ENCODE assay signal across 11 cellular contexts in the genomic region with DNA sequence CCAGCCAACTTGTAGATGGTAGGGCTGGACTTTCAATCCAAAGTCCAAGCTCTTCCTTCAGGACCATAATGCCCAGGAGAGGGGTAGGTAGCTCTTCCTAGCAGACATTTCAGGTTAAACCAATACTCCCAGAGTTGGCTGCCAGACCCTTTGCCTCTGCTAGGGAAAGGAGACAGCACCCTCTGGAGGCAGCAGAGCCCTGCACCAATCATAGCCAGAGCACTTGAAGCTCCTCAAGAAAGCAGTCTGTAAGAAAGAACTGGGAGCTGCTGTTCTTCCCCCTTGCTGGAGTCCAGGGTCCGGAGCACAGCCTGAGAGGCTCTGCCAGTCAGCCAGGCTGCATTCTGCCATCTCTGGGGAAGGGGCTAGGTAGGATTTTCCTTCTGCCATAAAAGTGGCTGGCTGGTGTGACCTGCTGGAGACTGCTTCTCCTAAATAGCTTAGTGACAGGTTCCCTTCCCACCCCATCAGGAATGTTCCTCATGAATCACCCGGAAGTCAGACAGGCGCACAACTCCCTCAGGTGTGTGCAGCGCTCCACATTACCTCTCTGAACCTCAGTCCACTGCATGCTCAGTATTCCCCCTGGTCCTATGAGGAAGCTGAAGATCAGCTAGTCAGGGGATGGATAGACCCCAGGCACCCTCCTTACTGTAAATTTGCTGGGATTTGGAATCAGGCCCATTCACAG. TPM values are rescaled to one million over a fixed set of nuclear protein-coding genes. Genes with fewer than 3 reads are reported as not detected.
A peak's percentile ranks its signal among the peaks of the same experiment; 100 is the strongest.
DNase-seq lines count a peak whose midpoint lies in the region; ATAC-seq and TF ChIP-seq lines count a peak whose summit lies in the region.
"Not testable (repeated sequence)": the region's sequence is repeated elsewhere in the genome, so short reads cannot be mapped to it uniquely, and the experiment has no call there.
"Had no signal": no experiment of that assay in that cellular context is flagged by ENCODE, and none has a peak within 500 bp of the region (broad histone marks: within the 10 kb centered on the region; RNA-seq: fewer than 3 reads in every experiment).

No MANE protein-coding gene starts in this region.

- H3K36me3 Mint-ChIP-seq in endothelial cell (ENCODE audit: low read depth, unreplicated experiment), result not testable (repeated sequence)

- H3K9me3 ChIP-seq in heart right ventricle; right lobe of liver; aorta (ENCODE audit: control insufficient read depth, low read length): not testable (repeated sequence)

- in situ Hi-C loops in astrocyte of the cerebellum (cut with HindIII; ENCODE audit: low sequenced_read_pairs), result not testable (repeated sequence)

- not testable (repeated sequence) for DNase-seq in GM06990 (ENCODE audit: extremely low read depth, insufficient read length); NB4 (ENCODE audit: low read depth); astrocyte of the cerebellum (ENCODE audit: low read depth); heart right ventricle; right lobe of liver; retinal pigment epithelial cell (ENCODE audit: low read depth); aorta
- DNase-seq in endothelial cell (ENCODE audit: low spot score), result peak; percentile 11

- not testable (repeated sequence) for TF ChIP-seq POLR2A in NB4 (IDR thresholded peaks at IDR 0.05; ENCODE audit: extremely low read depth, insufficient read length); right lobe of liver (IDR thresholded peaks at IDR 0.05)

- not testable (repeated sequence) for H3K27ac Mint-ChIP-seq in endothelial cell (ENCODE audit: unreplicated experiment)

- not testable (repeated sequence) for H3K9me3 Mint-ChIP-seq in endothelial cell (ENCODE audit: unreplicated experiment)

- not testable (repeated sequence) for H3K4me3 Mint-ChIP-seq in endothelial cell (ENCODE audit: unreplicated experiment)

- H3K4me3 ChIP-seq in GM06990 (replicated peaks; ENCODE audit: low read depth, low read length); NB4 (ENCODE audit: low read depth, low read length); astrocyte of the cerebellum (ENCODE audit: low read depth, low read length); heart right ventricle; right lobe of liver; retinal pigment epithelial cell (ENCODE audit: low read length); aorta (ENCODE audit: low read length in 2 of 2): not testable (repeated sequence)

- peak; percentile 13 for TF ChIP-seq CTCF in GM06990 (IDR thresholded peaks at IDR 0.05; ENCODE audit: insufficient read depth, low read length, poor library complexity, severe bottlenecking)
- TF ChIP-seq CTCF in NB4 (IDR thresholded peaks at IDR 0.05; ENCODE audit: low read depth, low read length), result peak; percentile 18
- TF ChIP-seq CTCF in astrocyte of the cerebellum (IDR thresholded peaks at IDR 0.05; ENCODE audit: low read depth, low read length, missing control alignments), result peak; percentile 21
- TF ChIP-seq CTCF in endothelial cell (IDR thresholded peaks at IDR 0.05; ENCODE audit: unreplicated experiment), result not testable (repeated sequence)
- TF ChIP-seq CTCF in heart right ventricle (IDR thresholded peaks at IDR 0.05), result peak in 4 of 9 donors; percentile 8 to 37 (median 20)
- peak in 3 of 4 donors; percentile 28 to 35 (median 30) for TF ChIP-seq CTCF in right lobe of liver (IDR thresholded peaks at IDR 0.05)
- TF ChIP-seq CTCF in retinal pigment epithelial cell (conservative IDR thresholded peaks at IDR 0.05; ENCODE audit: low read depth, low read length), result peak; percentile 27

- not testable (repeated sequence) for H3K27me3 ChIP-seq in GM06990 (replicated peaks; ENCODE audit: control insufficient read depth, insufficient read depth, low read length); heart right ventricle; right lobe of liver; aorta (ENCODE audit: control insufficient read depth in 1 of 2, insufficient read depth in 2 of 2, low read length in 1 of 2)

- H3K27me3 Mint-ChIP-seq in endothelial cell (ENCODE audit: unreplicated experiment), result not testable (repeated sequence)

- ATAC-seq in heart right ventricle (peak in 6 of 8 donors; percentile 45 to 74 (median 62)), right lobe of liver (peak; percentile 81 to 95 (median 88)), aorta (ENCODE audit: low FRiP score) (peak; percentile 46)

- H3K4me1 ChIP-seq in heart right ventricle; right lobe of liver; aorta (ENCODE audit: control insufficient read depth in 1 of 2, insufficient read depth in 2 of 2, low read length in 2 of 2): not testable (repeated sequence)

- H3K36me3 ChIP-seq in GM06990 (ENCODE audit: control insufficient read depth, insufficient read depth, low read length); heart right ventricle; right lobe of liver; aorta (ENCODE audit: control insufficient read depth in 1 of 2, insufficient read depth in 2 of 2, low read length in 1 of 2): not testable (repeated sequence)

- H3K27ac ChIP-seq in heart right ventricle; right lobe of liver; aorta (ENCODE audit: low read depth in 1 of 2, low read length in 2 of 2): not testable (repeated sequence)

- intact Hi-C loops in heart right ventricle (cut with DNase I); right lobe of liver (cut with DNase I); aorta (cut with DNase I): not testable (repeated sequence)

- H3K4me1 Mint-ChIP-seq in endothelial cell (ENCODE audit: unreplicated experiment), result not testable (repeated sequence)

- WGBS in heart right ventricle, 2 donors, result 43% methylated on average over 1 of the region's 4 CpGs; no CpG with 5 or more reads in 1 of the 2 donors
- WGBS in right lobe of liver (ENCODE audit: insufficient coverage, low coverage, low lambda C conversion rate, missing lambda C conversion rate), result no CpG with 5 or more reads among the region's 4 CpGs
- WGBS in aorta, 2 donors, result 36% methylated on average over 1 of the region's 4 CpGs; no CpG with 5 or more reads in 1 of the 2 donors

RNA-seq across cellular contexts. Expression of gene NPY4R, which starts 2.5 kb away (rescaled TPM):
- not detected for total RNA-seq in endothelial cell (ENCODE audit: unreplicated experiment)
- not detected for total RNA-seq in heart right ventricle
- not detected for polyA plus RNA-seq in heart right ventricle
- not detected for total RNA-seq in right lobe of liver
- total RNA-seq in aorta, result not detected
- polyA plus RNA-seq in aorta, result not detected
- total RNA-seq: activated CD4-positive, alpha-beta T cell treated with anti-CD3 and anti-CD28 coated beads, Interleukin-2, amount 10 ng/mL, durations not matched to agents 7 days and 5 days; activated T-cell treated with anti-CD3 and anti-CD28 coated beads, Interleukin-2, amount 50 U/mL, for 72 hours; gastrocnemius medialis had no signal
